29 cellular contexts compared by ENCODE assay signal in genomic region chr1:195394567-195394966, GRCh38.
"Had no signal": no experiment of that assay in that cellular context is flagged by ENCODE, and none has a peak within 500 bp of the region (broad histone marks: within the 10 kb centered on the region; RNA-seq: fewer than 3 reads in every experiment).

No MANE protein-coding gene starts in this region.

- H3K9me3 Mint-ChIP-seq: activated CD4-positive, alpha-beta T cell treated with anti-CD3 and anti-CD28 coated beads, Interleukin-2, amount 10 ng/mL, durations not matched to agents 24 days and 14 days; activated naive CD4-positive, alpha-beta T cell treated with anti-CD3 and anti-CD28 coated beads, Interleukin-2, amount 50 U/mL, for 24 hours; activated naive CD8-positive, alpha-beta T cell treated with anti-CD3 and anti-CD28 coated beads, Interleukin-2, amount 10 ng/mL, durations not matched to agents 7 days and 5 days had no signal

- H3K27me3 Mint-ChIP-seq: activated CD4-positive, alpha-beta T cell treated with anti-CD3 and anti-CD28 coated beads, Interleukin-2, amount 10 ng/mL, durations not matched to agents 24 days and 14 days; activated CD8-positive, alpha-beta T cell treated with anti-CD3 and anti-CD28 coated beads for 36 hours; activated naive CD4-positive, alpha-beta T cell treated with anti-CD3 and anti-CD28 coated beads, Interleukin-2, amount 50 U/mL, for 24 hours; activated naive CD8-positive, alpha-beta T cell treated with anti-CD3 and anti-CD28 coated beads, Interleukin-2, amount 10 ng/mL, durations not matched to agents 7 days and 5 days; central memory CD8-positive, alpha-beta T cell had no signal

- H3K4me1 Mint-ChIP-seq: activated CD4-positive, alpha-beta T cell treated with anti-CD3 and anti-CD28 coated beads, Interleukin-2, amount 10 ng/mL, durations not matched to agents 24 days and 14 days; activated naive CD4-positive, alpha-beta T cell treated with anti-CD3 and anti-CD28 coated beads, Interleukin-2, amount 50 U/mL, for 24 hours; activated naive CD8-positive, alpha-beta T cell treated with anti-CD3 and anti-CD28 coated beads, Interleukin-2, amount 10 ng/mL, durations not matched to agents 7 days and 5 days; activated T-helper 17 cell treated with anti-CD3 and anti-CD28 coated beads, Interleukin-2, amount 50 U/mL, for 72 hours; central memory CD8-positive, alpha-beta T cell had no signal

- ATAC-seq: activated CD8-positive, alpha-beta T cell treated with anti-CD3 and anti-CD28 coated beads for 36 hours; activated T-cell treated with anti-CD3 and anti-CD28 coated beads, Interleukin-2, amount 50 U/mL, for 72 hours; activated T-helper 17 cell treated with anti-CD3 and anti-CD28 coated beads, Interleukin-2, amount 50 U/mL, for 72 hours; PC-3 had no signal

- DNase-seq: activated CD4-positive, alpha-beta T cell treated with anti-CD3 and anti-CD28 coated beads, Interleukin-2, amount 10 ng/mL, durations not matched to agents 24 days and 14 days; activated CD4-positive, alpha-beta T cell treated with anti-CD3 and anti-CD28 coated beads, Interleukin-2, amount 50 U/mL, for 4 hours; activated CD8-positive, alpha-beta T cell treated with anti-CD3 and anti-CD28 coated beads for 36 hours; activated effector memory CD4-positive, alpha-beta T cell treated with anti-CD3 and anti-CD28 coated beads, Interleukin-2, amount 50 U/mL, for 16 hours; activated naive CD4-positive, alpha-beta T cell treated with Interleukin-2 at 50 U/mL for 16 hours; activated naive CD8-positive, alpha-beta T cell treated with anti-CD3 and anti-CD28 coated beads, Interleukin-2, amount 10 ng/mL, durations not matched to agents 7 days and 5 days; activated T-cell treated with anti-CD3 and anti-CD28 coated beads, Interleukin-2, amount 50 U/mL, for 1 hour; activated T-cell treated with anti-CD3 and anti-CD28 coated beads, Interleukin-2, amount 50 U/mL, for 72 hours; amygdala; MM.1S; MV-4-11; NCI-H1092; NCI-H187; NCI-H2029 treated with DMSO at 0.1 percent for 48 hours; NCI-H2107; NCI-H2171; NCI-H446; NCI-H510A treated with DMSO at 0.1 percent for 48 hours; PC-3; Peyer's patch; RPMI8226; SW 1271; T-helper 1 cell; T-helper 2 cell; T-helper 9 cell; WERI-Rb-1 had no signal

- H3K27ac Mint-ChIP-seq: activated CD4-positive, alpha-beta T cell treated with anti-CD3 and anti-CD28 coated beads, Interleukin-2, amount 10 ng/mL, durations not matched to agents 24 days and 14 days; activated CD8-positive, alpha-beta T cell treated with anti-CD3 and anti-CD28 coated beads for 36 hours; activated naive CD4-positive, alpha-beta T cell treated with anti-CD3 and anti-CD28 coated beads, Interleukin-2, amount 50 U/mL, for 24 hours; activated naive CD8-positive, alpha-beta T cell treated with anti-CD3 and anti-CD28 coated beads, Interleukin-2, amount 10 ng/mL, durations not matched to agents 7 days and 5 days; activated T-cell treated with anti-CD3 and anti-CD28 coated beads, Interleukin-2, amount 50 U/mL, for 72 hours; activated T-helper 17 cell treated with anti-CD3 and anti-CD28 coated beads, Interleukin-2, amount 50 U/mL, for 72 hours had no signal

- H3K4me3 Mint-ChIP-seq: activated CD4-positive, alpha-beta T cell treated with anti-CD3 and anti-CD28 coated beads, Interleukin-2, amount 10 ng/mL, durations not matched to agents 24 days and 14 days; activated CD8-positive, alpha-beta T cell treated with anti-CD3 and anti-CD28 coated beads for 36 hours; activated naive CD4-positive, alpha-beta T cell treated with anti-CD3 and anti-CD28 coated beads, Interleukin-2, amount 50 U/mL, for 24 hours; activated naive CD8-positive, alpha-beta T cell treated with anti-CD3 and anti-CD28 coated beads, Interleukin-2, amount 10 ng/mL, durations not matched to agents 7 days and 5 days; activated T-cell treated with anti-CD3 and anti-CD28 coated beads, Interleukin-2, amount 50 U/mL, for 72 hours; activated T-helper 17 cell treated with anti-CD3 and anti-CD28 coated beads, Interleukin-2, amount 50 U/mL, for 72 hours; central memory CD8-positive, alpha-beta T cell had no signal

- H3K36me3 Mint-ChIP-seq: activated naive CD4-positive, alpha-beta T cell treated with anti-CD3 and anti-CD28 coated beads, Interleukin-2, amount 50 U/mL, for 24 hours; activated naive CD8-positive, alpha-beta T cell treated with anti-CD3 and anti-CD28 coated beads, Interleukin-2, amount 10 ng/mL, durations not matched to agents 7 days and 5 days had no signal
